In genomic region chr3:58487140-58487886, GRCh38 we compare ENCODE assay signal across 1 cellular context.
A peak's percentile ranks its signal among the peaks of the same experiment; 100 is the strongest.
TF ChIP-seq lines count a peak whose summit lies in the region.

No MANE protein-coding gene starts in this region.

TF ChIP-seq in K562, 482 proteins besides CTCF, POLR2A, EP300 and RAD21 (continued from another document):
- TF ChIP-seq ZNF592 (IDR thresholded peaks at IDR 0.05) (peak; percentile 89), ZNF449 (CRISPR knock-in tag; IDR thresholded peaks at IDR 0.05) (no peak), YY1 (IDR thresholded peaks at IDR 0.05; ENCODE audit: borderline replicate concordance in 1 of 3, control insufficient read depth in 1 of 3, extremely low read depth in 1 of 3, insufficient read depth in 3 of 3, insufficient read length in 1 of 3, insufficient replicate concordance in 2 of 3, low read depth in 1 of 3, low read length in 2 of 3) (peak in 1 of 3 experiments; percentile 74), KDM1A (IDR thresholded peaks at IDR 0.05) (0 out of 4 replicates have a peak, but pooled peaks of 1 of the 2 experiments have one; percentile 10), BACH1 (tag; IDR thresholded peaks at IDR 0.05) (peak; percentile 44; the same call in 1 of the 2 replicates), CUX1 (CRISPR knock-in tag; IDR thresholded peaks at IDR 0.05) (peak; percentile 60; the same call in 1 of the 2 replicates), HCFC1 (IDR thresholded peaks at IDR 0.05; ENCODE audit: low read depth, low read length) (no peak), NFIC (IDR thresholded peaks at IDR 0.05) (peak; percentile 45), TRIM24 (IDR thresholded peaks at IDR 0.05) (peak in 1 of 2 experiments; percentile 47; a peak in 1 of 4 replicates), THRB (CRISPR knock-in tag; conservative IDR thresholded peaks at IDR 0.05) (0 out of 2 replicates have a peak, but pooled peaks have one; percentile 41), LCOR (CRISPR knock-in tag; IDR thresholded peaks at IDR 0.05) (no peak), C11orf30 (IDR thresholded peaks at IDR 0.05; ENCODE audit: low read depth) (peak; percentile 85), CBFA2T3 (IDR thresholded peaks at IDR 0.05) (peak; percentile 57), RCOR1 (IDR thresholded peaks at IDR 0.05; ENCODE audit: borderline replicate concordance in 1 of 2, low read depth in 2 of 2, low read length in 2 of 2) (no peak), ZNF766 (CRISPR knock-in tag; conservative IDR thresholded peaks at IDR 0.05) (0 out of 2 replicates have a peak, but pooled peaks have one; percentile 30), ZNF780A (CRISPR knock-in tag; IDR thresholded peaks at IDR 0.05) (no peak), ERF (CRISPR knock-in tag; IDR thresholded peaks at IDR 0.05) (no peak), NCOA1 (IDR thresholded peaks at IDR 0.05; ENCODE audit: low read depth) (no peak), HDAC1 (IDR thresholded peaks at IDR 0.05) (peak in 1 of 2 experiments; percentile 50; a peak in 1 of 4 replicates), STAG1 (CRISPR knock-in tag; IDR thresholded peaks at IDR 0.05; ENCODE audit: borderline replicate concordance) (no peak), EGR1 (conservative IDR thresholded peaks at IDR 0.05) (peak; percentile 66), ZNF263 (CRISPR knock-in tag; IDR thresholded peaks at IDR 0.05; ENCODE audit: borderline replicate concordance) (peak; percentile 85), FOSL1 (tag; conservative IDR thresholded peaks at IDR 0.05) (peak; percentile 75), ZNF395 (CRISPR knock-in tag; IDR thresholded peaks at IDR 0.05) (peak; percentile 50; the same call in 1 of the 2 replicates), GATAD2A (IDR thresholded peaks at IDR 0.05) (0 out of 2 replicates have a peak, but pooled peaks have one; percentile 47), BRF1 (IDR thresholded peaks at IDR 0.05; ENCODE audit: borderline replicate concordance, extremely low read depth, insufficient read length) (no peak), NFE2 (IDR thresholded peaks at IDR 0.05; ENCODE audit: low read depth) (peak; percentile 74), E2F6 (IDR thresholded peaks at IDR 0.05; ENCODE audit: borderline replicate concordance in 1 of 2, extremely low read depth in 1 of 2, insufficient read depth in 1 of 2, insufficient read length in 1 of 2, low read depth in 1 of 2, low read length in 1 of 2, poor library complexity in 1 of 2, severe bottlenecking in 1 of 2) (peak; percentile 65 to 69), HLTF (IDR thresholded peaks at IDR 0.05) (no peak), ZNF76 (CRISPR knock-in tag; IDR thresholded peaks at IDR 0.05; ENCODE audit: borderline replicate concordance) (no peak), DPF2 (IDR thresholded peaks at IDR 0.05) (peak; percentile 84), JUND (IDR thresholded peaks at IDR 0.05; ENCODE audit: borderline replicate concordance, low read depth, low read length) (0 out of 2 replicates have a peak, but pooled peaks have one; percentile 30), JUND (tag; IDR thresholded peaks at IDR 0.05; ENCODE audit: borderline replicate concordance, low read depth, low read length) (peak; percentile 40; the same call in 1 of the 3 replicates), CBFA2T2 (conservative IDR thresholded peaks at IDR 0.05) (0 out of 2 replicates have a peak, but pooled peaks have one; percentile 2)
